In genomic region chr1:178093150-178093957, GRCh38 we compare ENCODE assay signal across 1 cellular context.
A peak's percentile ranks its signal among the peaks of the same experiment; 100 is the strongest.
TF ChIP-seq lines count a peak whose summit lies in the region.

No MANE protein-coding gene starts in this region.

TF ChIP-seq in HepG2, 621 proteins besides CTCF, POLR2A, EP300 and RAD21 (continued from another document and continues in another):
- TF ChIP-seq FUBP1 (CRISPR knock-in tag; IDR thresholded peaks at IDR 0.05; ENCODE audit: borderline replicate concordance) (no peak), CREBL2 (CRISPR knock-in tag; IDR thresholded peaks at IDR 0.05; ENCODE audit: borderline replicate concordance) (no peak), ZNF460 (CRISPR knock-in tag; IDR thresholded peaks at IDR 0.05; ENCODE audit: borderline replicate concordance) (no peak), FLYWCH1 (CRISPR knock-in tag; IDR thresholded peaks at IDR 0.05) (no peak), PRDM10 (CRISPR knock-in tag; IDR thresholded peaks at IDR 0.05; ENCODE audit: low read depth) (no peak), SATB2 (CRISPR knock-in tag; IDR thresholded peaks at IDR 0.05) (no peak), ELF3 (CRISPR knock-in tag; IDR thresholded peaks at IDR 0.05) (peak; percentile 21), ATAD3A (CRISPR knock-in tag; IDR thresholded peaks at IDR 0.05) (no peak), JUN (CRISPR knock-in tag; IDR thresholded peaks at IDR 0.05) (no peak), HDAC2 (CRISPR knock-in tag; IDR thresholded peaks at IDR 0.05) (no peak), SRSF1 (optimal IDR thresholded peaks at IDR 0.05; ENCODE audit: low read depth, low read length) (no peak), MAX (IDR thresholded peaks at IDR 0.05) (peak; percentile 88), HINFP (CRISPR knock-in tag; IDR thresholded peaks at IDR 0.05; ENCODE audit: low read depth) (no peak), ZBTB2 (CRISPR knock-in tag; IDR thresholded peaks at IDR 0.05; ENCODE audit: low read depth) (peak; percentile 67), TBL1XR1 (IDR thresholded peaks at IDR 0.05; ENCODE audit: borderline replicate concordance, low read length, partially characterized antibody) (no peak), ZFP36L2 (CRISPR knock-in tag; IDR thresholded peaks at IDR 0.05) (no peak), ZNF883 (CRISPR knock-in tag; IDR thresholded peaks at IDR 0.05; ENCODE audit: not compliant biosample characterization) (no peak), SNAPC4 (CRISPR knock-in tag; IDR thresholded peaks at IDR 0.05) (no peak), ETS1 (CRISPR knock-in tag; IDR thresholded peaks at IDR 0.05) (peak; percentile 66; the same call in 1 of the 2 replicates), DRAP1 (CRISPR knock-in tag; IDR thresholded peaks at IDR 0.05) (no peak), NKX3-1 (CRISPR knock-in tag; IDR thresholded peaks at IDR 0.05) (no peak), NR1H2 (CRISPR knock-in tag; IDR thresholded peaks at IDR 0.05; ENCODE audit: borderline replicate concordance, low read depth) (no peak), ZBTB37 (CRISPR knock-in tag; IDR thresholded peaks at IDR 0.05) (no peak), FIP1L1 (IDR thresholded peaks at IDR 0.05; ENCODE audit: borderline replicate concordance, insufficient read depth, low read depth, low read length) (no peak), REPIN1 (CRISPR knock-in tag; IDR thresholded peaks at IDR 0.05; ENCODE audit: borderline replicate concordance, low read depth) (no peak), THAP9 (CRISPR knock-in tag; IDR thresholded peaks at IDR 0.05; ENCODE audit: borderline replicate concordance) (peak; percentile 31; the same call in 1 of the 2 replicates), GATAD1 (CRISPR knock-in tag; IDR thresholded peaks at IDR 0.05) (peak; percentile 64; the same call in 1 of the 2 replicates), ZNF616 (CRISPR knock-in tag; IDR thresholded peaks at IDR 0.05; ENCODE audit: low read depth) (no peak), ZNF589 (CRISPR knock-in tag; conservative IDR thresholded peaks at IDR 0.05) (no peak), FOSL2 (CRISPR knock-in tag; IDR thresholded peaks at IDR 0.05) (no peak), ZNF773 (CRISPR knock-in tag; IDR thresholded peaks at IDR 0.05; ENCODE audit: borderline replicate concordance) (no peak), SP2 (CRISPR knock-in tag; IDR thresholded peaks at IDR 0.05) (peak; percentile 59; the same call in 1 of the 2 replicates)
